8 cellular contexts compared by ENCODE assay signal in genomic region chr12:114232187-114232586, GRCh38.
"Had no signal": no experiment of that assay in that cellular context is flagged by ENCODE, and none has a peak within 500 bp of the region (broad histone marks: within the 10 kb centered on the region; RNA-seq: fewer than 3 reads in every experiment).

No MANE protein-coding gene starts in this region.

- H3K4me3 ChIP-seq: GM12878 had no signal

- ATAC-seq: GM12878 had no signal

- DNase-seq: GDM1, GF-D8 had no signal

- FAIRE-seq: G401.6, GM12878, GM12891, GM12892, GM18507, GM19239 had no signal
